19 cellular contexts compared by ENCODE assay signal in the genomic region with DNA sequence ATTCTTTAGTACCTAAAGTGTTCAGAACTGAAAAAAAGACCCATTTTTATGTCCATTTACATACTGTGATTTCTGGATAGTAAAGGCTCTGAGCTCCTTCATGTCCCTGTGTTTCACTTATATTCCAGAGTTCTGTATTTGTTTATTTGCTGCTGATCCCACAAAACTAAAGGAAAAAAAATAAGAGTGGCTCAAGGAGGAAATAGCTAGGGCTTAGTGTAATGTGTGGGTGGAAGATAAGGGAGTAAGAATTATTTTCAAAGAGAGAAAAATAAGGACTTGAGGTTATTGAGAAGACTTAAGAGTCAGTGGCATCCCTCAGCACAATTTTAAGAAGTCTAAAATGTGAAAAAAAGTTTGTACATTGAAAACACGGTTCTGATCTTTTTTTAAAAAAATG. TPM values are rescaled to one million over a fixed set of nuclear protein-coding genes. Genes with fewer than 3 reads are reported as not detected.
DNase-seq lines count a peak whose midpoint lies in the region; ATAC-seq and TF ChIP-seq lines count a peak whose summit lies in the region.
"Had no signal": no experiment of that assay in that cellular context is flagged by ENCODE, and none has a peak within 500 bp of the region (broad histone marks: within the 10 kb centered on the region; RNA-seq: fewer than 3 reads in every experiment).

No MANE protein-coding gene starts in this region.

- no peaks in the 10 kb centered on the region for H4K20me1 ChIP-seq in smooth muscle cell (ENCODE audit: low read depth)

- H3K36me3 ChIP-seq in smooth muscle cell (ENCODE audit: low read depth), result no peaks in the 10 kb centered on the region
- H3K36me3 ChIP-seq in BE2C, result no peaks in the 10 kb centered on the region
- H3K36me3 ChIP-seq: MG63, Peyer's patch had no signal

- peaks cover 11% of the 10 kb centered on the region for H3F3A ChIP-seq in smooth muscle cell (ENCODE audit: low read depth)

- H3K27me3 ChIP-seq in smooth muscle cell (ENCODE audit: low read depth), result no peaks in the 10 kb centered on the region
- no peaks in the 10 kb centered on the region for H3K27me3 ChIP-seq in BE2C
- H3K27me3 ChIP-seq: MG63, Peyer's patch had no signal

- H3K27ac ChIP-seq in VCaP, result peak overlapping the region; percentile 34
- peak overlapping the region; percentile 44 for H3K27ac ChIP-seq in smooth muscle cell (ENCODE audit: low read depth)
- H3K27ac ChIP-seq: KMS-11, Peyer's patch had no signal

- peak overlapping the region; percentile 71 for H3K4me2 ChIP-seq in smooth muscle cell
- H3K4me2 ChIP-seq: KMS-11 had no signal

- ATAC-seq in HG03108 (IDR thresholded peaks at IDR 0.05; ENCODE audit: unreplicated experiment) (no peak), HG03378 (IDR thresholded peaks at IDR 0.05; ENCODE audit: unreplicated experiment) (no peak)

- TF ChIP-seq CTCF in VCaP (conservative IDR thresholded peaks at IDR 0.05), result no peak
- TF ChIP-seq CTCF in cardiac fibroblast (IDR thresholded peaks at IDR 0.05; ENCODE audit: low read depth, low read length), result no peak
- no peak for TF ChIP-seq CTCF in smooth muscle cell (IDR thresholded peaks at IDR 0.05; ENCODE audit: borderline replicate concordance, insufficient read depth, poor library complexity, severe bottlenecking)
- no peak for TF ChIP-seq CTCF in BE2C (IDR thresholded peaks at IDR 0.05; ENCODE audit: low read depth, low read length)

- DNase-seq in cardiac fibroblast (ENCODE audit: low read depth in 2 of 2) (peak; percentile 21 to 62), kidney glomerular epithelial cell (lab: John Stamatoyannopoulos, UW) (peak; percentile 45), smooth muscle cell (lab: John Stamatoyannopoulos, UW; ENCODE audit: unreplicated experiment) (no peak), BE2C (no peak)
- DNase-seq: CD4-positive, alpha-beta memory T cell; DND-41; GDM1; HFFc6; MG63; NCI-H1092 treated with DMSO at 0.1 percent for 48 hours; NCI-H1694 treated with DMSO at 0.1 percent for 48 hours; NCI-H446; NCI-H748 treated with DMSO at 0.1 percent for 48 hours; Peyer's patch; Right ventricle myocardium superior had no signal

- WGBS in smooth muscle cell (ENCODE audit: low lambda C conversion rate), result 50% methylated on average over 1 of the region's 1 CpG

- H3K9me3 ChIP-seq in smooth muscle cell (replicated peaks; ENCODE audit: low read depth), result no peaks in the 10 kb centered on the region
- no peaks in the 10 kb centered on the region for H3K9me3 ChIP-seq in BE2C
- H3K9me3 ChIP-seq: MG63, Peyer's patch had no signal

- peaks cover 11% of the 10 kb centered on the region for H3K4me1 ChIP-seq in smooth muscle cell (ENCODE audit: low read depth)
- H3K4me1 ChIP-seq in BE2C, result no peaks in the 10 kb centered on the region
- H3K4me1 ChIP-seq: Peyer's patch had no signal

- H2AFZ ChIP-seq in smooth muscle cell (ENCODE audit: low read depth), result no peak overlapping the region

- H3K9ac ChIP-seq in smooth muscle cell (ENCODE audit: low read depth), result no peak overlapping the region
- H3K9ac ChIP-seq: KMS-11 had no signal

- no peaks in the 10 kb centered on the region for H3K79me2 ChIP-seq in smooth muscle cell (ENCODE audit: low read depth)

- H3K4me3 ChIP-seq in cardiac fibroblast (replicated peaks in 1 of 2; ENCODE audit: low read depth in 2 of 2, low read length in 2 of 2) (no peak overlapping the region), smooth muscle cell (no peak overlapping the region), BE2C (ENCODE audit: low read depth, low read length) (no peak overlapping the region)
- H3K4me3 ChIP-seq: MG63, Peyer's patch had no signal

RNA-seq across cellular contexts. Expression of a gene that starts 46.0 kb away (rescaled TPM):
- total RNA-seq in smooth muscle cell, result 6.1 and 7.3 TPM in 2 replicates
- 2.4 and 9.8 TPM in 2 replicates for polyA plus RNA-seq in smooth muscle cell
- not detected for polyA plus RNA-seq in BE2C (2012; ENCODE audit: insufficient read depth, insufficient read length, low read depth)

Comparison
In these comparisons a context has a peak if more than half of its experiments do, and no peak if none do; other contexts are left out.
1. DNase-seq: peak in cardiac fibroblast (2 of 2) and kidney glomerular epithelial cell (single experiment); none in smooth muscle cell (single experiment) and BE2C (single experiment).